11 cellular contexts compared by ENCODE assay signal in the genomic region with DNA sequence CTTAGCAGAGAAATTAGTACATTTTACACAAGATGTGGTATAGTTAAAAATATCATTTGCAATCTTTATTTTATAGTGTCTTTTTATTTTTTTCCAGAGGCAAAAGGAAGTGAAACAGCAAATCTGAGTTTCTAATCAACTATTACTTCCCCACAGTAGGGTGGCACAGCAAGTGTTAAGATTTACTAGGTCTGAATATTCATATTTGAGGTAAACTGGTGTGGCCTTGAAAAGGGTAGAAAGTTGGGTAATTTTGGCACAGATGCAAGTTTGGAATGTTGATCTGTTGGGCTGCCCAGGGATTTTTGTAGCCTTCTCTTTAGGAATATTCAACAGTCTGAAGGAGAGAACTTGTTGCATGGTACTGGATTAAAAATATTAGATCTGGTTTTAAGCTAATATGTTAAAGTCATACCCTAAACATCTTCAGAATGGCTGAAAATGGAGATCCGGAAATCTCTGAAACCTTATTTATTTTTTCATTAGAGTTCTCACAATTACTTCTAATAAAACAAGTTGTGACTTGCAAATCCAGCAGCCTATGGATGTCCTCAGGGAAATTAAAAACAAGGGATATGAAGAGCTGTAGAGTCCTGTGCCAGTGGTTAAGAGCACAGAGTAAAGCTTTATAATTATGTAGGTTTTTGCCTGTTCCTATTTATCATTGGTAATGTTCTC. TPM values are rescaled to one million over a fixed set of nuclear protein-coding genes. Genes with fewer than 3 reads are reported as not detected.
DNase-seq lines count a peak whose midpoint lies in the region; ATAC-seq and TF ChIP-seq lines count a peak whose summit lies in the region.
"Had no signal": no experiment of that assay in that cellular context is flagged by ENCODE, and none has a peak within 500 bp of the region (broad histone marks: within the 10 kb centered on the region; RNA-seq: fewer than 3 reads in every experiment).

No MANE protein-coding gene starts in this region.

- POLR2A ChIA-PET in CD8-positive, alpha-beta memory T cell (lab: Charles Lee) = no interaction called here

- H3K36me3 ChIP-seq in CD8-positive, alpha-beta memory T cell (ENCODE audit: insufficient read depth, low read length) = no peaks in the 10 kb centered on the region
- no peaks in the 10 kb centered on the region for H3K36me3 ChIP-seq in colonic mucosa

- intact Hi-C loops in colonic mucosa (cut with DNase I) = no loop called here

- DNase-seq in CD8-positive, alpha-beta memory T cell = no peak
- DNase-seq in HFFc6 = no peak
- DNase-seq in T-helper 2 cell treated with Interferon-gamma antibody and Interleukin-4, amounts not matched to agents 5 μg/mL and 100 μg/mL, for 36 hours (ENCODE audit: low spot score) = no peak
- DNase-seq in left lobe of liver (ENCODE audit: low spot score) = no peak
- DNase-seq in activated gamma-delta T cell (lab: John Stamatoyannopoulos, UW) = no peak
- no peak for DNase-seq in colonic mucosa
- no peak for DNase-seq in NCI-H2029 treated with DMSO at 0.1 percent for 48 hours (lab: John Stamatoyannopoulos, UW)
- no peak for DNase-seq in COLO668 (lab: John Stamatoyannopoulos, UW; ENCODE audit: unreplicated experiment)
- DNase-seq: aorta, GDM1 had no signal

- no peak overlapping the region for H3K4me3 ChIP-seq in CD8-positive, alpha-beta memory T cell (ENCODE audit: low read length)
- H3K4me3 ChIP-seq in colonic mucosa = no peak overlapping the region

- no peak overlapping the region for H3K27ac ChIP-seq in CD8-positive, alpha-beta memory T cell (ENCODE audit: low read depth, low read length)
- H3K27ac ChIP-seq in colonic mucosa = no peak overlapping the region

- peaks cover 0 to 34% (median 28%) of the 10 kb centered on the region in 3 donors for H3K36me3 Mint-ChIP-seq in CD8-positive, alpha-beta memory T cell
- peaks cover 46% of the 10 kb centered on the region for H3K36me3 Mint-ChIP-seq in HFFc6 (ENCODE audit: low read depth)
- peaks cover 76% of the 10 kb centered on the region for H3K36me3 Mint-ChIP-seq in T-helper 2 cell treated with Interferon-gamma antibody and Interleukin-4, amounts not matched to agents 5 μg/mL and 100 μg/mL, for 36 hours (ENCODE audit: low read depth)

- H3K4me1 Mint-ChIP-seq in CD8-positive, alpha-beta memory T cell = peaks cover 75 to 94% (median 93%) of the 10 kb centered on the region in 3 donors
- peaks cover 55% of the 10 kb centered on the region for H3K4me1 Mint-ChIP-seq in HFFc6 (ENCODE audit: low read depth)
- H3K4me1 Mint-ChIP-seq in T-helper 2 cell treated with Interferon-gamma antibody and Interleukin-4, amounts not matched to agents 5 μg/mL and 100 μg/mL, for 36 hours (ENCODE audit: low read depth) = peaks cover 65% of the 10 kb centered on the region

- ATAC-seq in left lobe of liver = peak; percentile 83
- ATAC-seq: Panc1 had no signal

- CTCF ChIA-PET in CD8-positive, alpha-beta memory T cell (lab: Charles Lee) = no interaction called here

- H3K27ac Mint-ChIP-seq in CD8-positive, alpha-beta memory T cell = peak overlapping the region in 7 of 8 donors; percentile 21 to 74 (median 38)
- H3K27ac Mint-ChIP-seq in HFFc6 = peak overlapping the region; percentile 27; the same call in 1 of the 2 replicates
- H3K27ac Mint-ChIP-seq in T-helper 2 cell treated with Interferon-gamma antibody and Interleukin-4, amounts not matched to agents 5 μg/mL and 100 μg/mL, for 36 hours = no peak overlapping the region

- H3K4me3 Mint-ChIP-seq in CD8-positive, alpha-beta memory T cell = peak overlapping the region in 3 of 7 donors; percentile 6 to 45 (median 16)
- no peak overlapping the region; the same call in 1 of the 2 replicates for H3K4me3 Mint-ChIP-seq in HFFc6
- peak overlapping the region; percentile 52 for H3K4me3 Mint-ChIP-seq in T-helper 2 cell treated with Interferon-gamma antibody and Interleukin-4, amounts not matched to agents 5 μg/mL and 100 μg/mL, for 36 hours

- H3K4me1 ChIP-seq in CD8-positive, alpha-beta memory T cell (ENCODE audit: insufficient read depth, low read length) = peaks cover 21% of the 10 kb centered on the region
- H3K4me1 ChIP-seq in colonic mucosa = no peaks in the 10 kb centered on the region

- no peaks in the 10 kb centered on the region for H3K9me3 ChIP-seq in CD8-positive, alpha-beta memory T cell (ENCODE audit: low read length)
- H3K9me3 ChIP-seq in colonic mucosa = no peaks in the 10 kb centered on the region

- TF ChIP-seq CTCF in HFFc6 (IDR thresholded peaks at IDR 0.05) (no peak), colonic mucosa (IDR thresholded peaks at IDR 0.05) (no peak)

- H3K9ac ChIP-seq in colonic mucosa (ENCODE audit: low read depth in 2 of 2, low read length in 2 of 2) = no peak overlapping the region

- no peaks in the 10 kb centered on the region for H3K9me3 Mint-ChIP-seq in CD8-positive, alpha-beta memory T cell
- H3K9me3 Mint-ChIP-seq in HFFc6 = no peaks in the 10 kb centered on the region
- H3K9me3 Mint-ChIP-seq in T-helper 2 cell treated with Interferon-gamma antibody and Interleukin-4, amounts not matched to agents 5 μg/mL and 100 μg/mL, for 36 hours = peaks cover 28% of the 10 kb centered on the region

- no peaks in the 10 kb centered on the region for H3K27me3 ChIP-seq in CD8-positive, alpha-beta memory T cell (ENCODE audit: insufficient read depth, low read length, poor library complexity, severe bottlenecking)
- no peaks in the 10 kb centered on the region for H3K27me3 ChIP-seq in colonic mucosa

- H3K27me3 Mint-ChIP-seq in CD8-positive, alpha-beta memory T cell = no peaks in the 10 kb centered on the region
- H3K27me3 Mint-ChIP-seq in HFFc6 (ENCODE audit: insufficient read depth) = no peaks in the 10 kb centered on the region
- no peaks in the 10 kb centered on the region for H3K27me3 Mint-ChIP-seq in T-helper 2 cell treated with Interferon-gamma antibody and Interleukin-4, amounts not matched to agents 5 μg/mL and 100 μg/mL, for 36 hours (ENCODE audit: low read depth)

RNA-seq across cellular contexts. Expression of a gene that starts 10.8 kb away (rescaled TPM):
- total RNA-seq in CD8-positive, alpha-beta memory T cell = 10 to 100 TPM; 75.5 to 81.7 TPM
- polyA plus RNA-seq in CD8-positive, alpha-beta memory T cell = 70.8 TPM
- total RNA-seq in HFFc6 (2021; fragmentation: NEBNext Ultra II Directional; extraction: Animal tissue kit (Norgen Biotek cat#: 25700)) = 10 to 100 TPM; 28.9 to 38.9 (median 36.5) TPM
- total RNA-seq in left lobe of liver = 28.1 TPM
- 10 to 100 TPM; 47.4 to 60.7 TPM for total RNA-seq in colonic mucosa
